Comparison of ENCODE assay signal across 9 cellular contexts in the genomic region with DNA sequence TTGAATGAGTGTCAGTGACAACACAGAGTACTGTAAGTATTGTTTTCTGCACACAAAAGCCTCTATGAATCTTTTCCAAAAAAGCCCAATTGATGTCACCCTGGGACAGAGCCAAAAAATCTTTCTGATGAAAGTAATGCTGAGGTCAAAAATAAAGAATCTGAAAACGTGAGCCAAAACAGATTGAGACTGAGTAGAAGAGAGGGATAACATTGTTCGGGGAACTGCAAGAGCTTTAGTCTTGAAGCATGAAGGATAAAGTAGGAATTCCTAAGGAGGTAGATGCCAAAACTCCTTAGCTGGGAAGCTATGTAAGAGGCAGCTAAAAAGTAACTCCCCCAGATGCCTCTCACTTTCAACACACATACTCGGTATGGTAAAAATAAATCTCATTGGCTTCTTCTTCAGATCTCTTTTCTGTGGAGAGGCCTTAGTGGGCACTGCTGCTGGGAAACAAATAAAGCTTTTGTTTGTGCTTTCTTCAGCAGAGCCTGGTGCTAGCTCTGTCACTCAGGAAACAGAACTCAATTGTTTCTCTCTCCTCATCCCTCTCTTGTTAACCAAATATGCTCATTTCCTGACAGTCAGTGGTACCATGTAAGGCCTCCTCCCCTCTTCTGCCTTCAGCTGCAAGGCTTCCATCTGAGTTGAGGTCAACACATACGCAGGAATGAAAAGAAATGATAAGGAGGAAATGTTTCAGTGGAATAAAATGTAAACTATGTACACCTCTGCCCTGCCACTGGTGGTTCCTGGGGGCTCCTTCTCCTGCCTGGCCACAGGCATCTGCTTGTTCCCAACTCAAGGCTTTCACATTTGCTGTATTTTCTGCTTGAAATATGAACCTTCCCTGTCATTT. TPM values are rescaled to one million over a fixed set of nuclear protein-coding genes. Genes with fewer than 3 reads are reported as not detected.
DNase-seq lines count a peak whose midpoint lies in the region; ATAC-seq and FAIRE-seq lines count a peak whose summit lies in the region.
"Had no signal": no experiment of that assay in that cellular context is flagged by ENCODE, and none has a peak within 500 bp of the region (broad histone marks: within the 10 kb centered on the region; RNA-seq: fewer than 3 reads in every experiment).

No MANE protein-coding gene starts in this region.

- peak; percentile 86 for FAIRE-seq in RCC 7860 (lab: Jason Lieb, UNC)

- peaks cover 0 to 7% of the 10 kb centered on the region in 2 donors for H3K36me3 Mint-ChIP-seq in naive B cell

- DNase-seq in NCI-H146 (lab: John Stamatoyannopoulos, UW) (peak; percentile 14), NCI-H146 treated with DMSO at 0.1 percent for 48 hours (lab: John Stamatoyannopoulos, UW; ENCODE audit: unreplicated experiment) (no peak), RCC 7860 (ENCODE audit: low spot score) (peak; percentile 94), epithelial cell of prostate (ENCODE audit: low read depth, low spot score) (no peak), naive B cell (no peak), NCI-H510A (lab: John Stamatoyannopoulos, UW) (no peak), mucosa of gallbladder (ENCODE audit: low spot score) (no peak), NCI-H446 treated with DMSO at 0.1 percent for 48 hours (lab: John Stamatoyannopoulos, UW) (no peak)

- peak overlapping the region; percentile 84 for H3K27ac ChIP-seq in epithelial cell of prostate
- H3K27ac ChIP-seq: 22Rv1 had no signal

- peak overlapping the region in 6 of 8 donors; percentile 49 to 78 (median 62) for H3K4me3 Mint-ChIP-seq in naive B cell

- no peaks in the 10 kb centered on the region for H3K27me3 Mint-ChIP-seq in naive B cell

- peaks cover 2 to 14% (median 4%) of the 10 kb centered on the region in 7 donors for H3K9me3 Mint-ChIP-seq in naive B cell

- ATAC-seq in naive B cell (ENCODE audit: low read depth in 2 of 2): peak; percentile 45 to 58

- H3K4me1 Mint-ChIP-seq in naive B cell: peaks cover 37 to 51% (median 49%) of the 10 kb centered on the region in 3 donors

- H3K27ac Mint-ChIP-seq in naive B cell: peak overlapping the region; percentile 38 to 86 (median 76)

RNA-seq across cellular contexts. Expression of gene CD200, which starts 58.1 kb away (rescaled TPM):
- polyA plus RNA-seq in naive B cell (ENCODE audit: low read depth in 6 of 6): 100 to 1,000 TPM; 102 to 329 (median 161) TPM
- 10.5 TPM for total RNA-seq in mucosa of gallbladder

Comparison
In these comparisons a context has a peak if more than half of its experiments do, and no peak if none do; other contexts are left out.
1. DNase-seq: peak in NCI-H146 (single experiment) and RCC 7860 (single experiment); none in NCI-H146 treated with DMSO at 0.1 percent for 48 hours (single experiment), epithelial cell of prostate (single experiment), naive B cell (single experiment), NCI-H510A (single experiment), mucosa of gallbladder (single experiment) and NCI-H446 treated with DMSO at 0.1 percent for 48 hours (single experiment).